In genomic region chr1:31373897-31374486, GRCh38 we compare ENCODE assay signal across 9 cellular contexts. TPM values are rescaled to one million over a fixed set of nuclear protein-coding genes. Genes with fewer than 3 reads are reported as not detected.
DNase-seq lines count a peak whose midpoint lies in the region; ATAC-seq and TF ChIP-seq lines count a peak whose summit lies in the region.
"Had no signal": no experiment of that assay in that cellular context is flagged by ENCODE, and none has a peak within 500 bp of the region (broad histone marks: within the 10 kb centered on the region; RNA-seq: fewer than 3 reads in every experiment).

No MANE protein-coding gene starts in this region.

- no peak for ATAC-seq in heart left ventricle
- ATAC-seq in Right ventricle myocardium superior (ENCODE audit: poor library complexity), result no peak
- no peak for ATAC-seq in upper lobe of left lung (ENCODE audit: low FRiP score in 2 of 2)
- no peak for ATAC-seq in GM18870 (IDR thresholded peaks at IDR 0.05; ENCODE audit: unreplicated experiment)
- ATAC-seq: HCT116 had no signal

- peaks cover 0 to 36% (median 15%) of the 10 kb centered on the region in 12 donors for H3K4me1 ChIP-seq in heart left ventricle
- peaks cover 9 to 40% of the 10 kb centered on the region in 2 donors for H3K4me1 ChIP-seq in ascending aorta
- H3K4me1 ChIP-seq in muscle layer of colon (ENCODE audit: insufficient read depth, low read length), result peaks cover 25% of the 10 kb centered on the region
- H3K4me1 ChIP-seq in upper lobe of left lung, result peaks cover 11 to 26% (median 22%) of the 10 kb centered on the region in 4 donors

- H3K4me3 ChIP-seq in heart left ventricle (peak overlapping the region in 9 of 12 donors; percentile 57 to 85 (median 67)), ascending aorta (peak overlapping the region; percentile 52 to 72), muscle layer of colon (ENCODE audit: low read depth in 1 of 2, low read length in 2 of 2) (peak overlapping the region; percentile 10 to 75), upper lobe of left lung (peak overlapping the region in 3 of 4 donors; percentile 29 to 46 (median 44))

- TF ChIP-seq CTCF in heart left ventricle (IDR thresholded peaks at IDR 0.05) (no peak), ascending aorta (IDR thresholded peaks at IDR 0.05) (no peak), upper lobe of left lung (IDR thresholded peaks at IDR 0.05) (no peak)

- 25 to 32% (median 29%) methylated on average over 11 of the region's 11 CpGs for WGBS in heart left ventricle, 4 donors
- 36 to 39% methylated on average over 10 to 11 of the region's 11 CpGs for WGBS in upper lobe of left lung, 2 donors

- TF ChIP-seq EP300 in upper lobe of left lung (IDR thresholded peaks at IDR 0.05), result no peak

- H3K9ac ChIP-seq in muscle layer of colon (ENCODE audit: low read length), result no peak overlapping the region

- H3K27ac ChIP-seq in heart left ventricle, result peak overlapping the region; percentile 87 to 99 (median 95)
- peak overlapping the region; percentile 90 to 95 for H3K27ac ChIP-seq in ascending aorta
- peak overlapping the region; percentile 27 for H3K27ac ChIP-seq in muscle layer of colon (ENCODE audit: low read depth, low read length)
- peak overlapping the region in 3 of 4 donors; percentile 45 to 71 (median 71) for H3K27ac ChIP-seq in upper lobe of left lung

- TF ChIP-seq POLR2A in heart left ventricle (IDR thresholded peaks at IDR 0.05) (no peak), upper lobe of left lung (IDR thresholded peaks at IDR 0.05) (no peak)

- H3K36me3 ChIP-seq in heart left ventricle, result peaks cover 0 to 3% (median 0%) of the 10 kb centered on the region in 9 donors
- H3K36me3 ChIP-seq in ascending aorta, result no peaks in the 10 kb centered on the region
- H3K36me3 ChIP-seq in muscle layer of colon (ENCODE audit: insufficient read depth, low read length), result no peaks in the 10 kb centered on the region
- no peaks in the 10 kb centered on the region for H3K36me3 ChIP-seq in upper lobe of left lung

- H3K27me3 ChIP-seq in heart left ventricle (no peaks in the 10 kb centered on the region), ascending aorta (no peaks in the 10 kb centered on the region), muscle layer of colon (ENCODE audit: control insufficient read depth in 1 of 2, insufficient read depth in 2 of 2, low read length in 2 of 2) (no peaks in the 10 kb centered on the region), upper lobe of left lung (no peaks in the 10 kb centered on the region)

- DNase-seq in heart left ventricle (no peak), Right ventricle myocardium superior (no peak), ascending aorta (ENCODE audit: low spot score in 2 of 2) (peak in 1 of 2 donors; percentile 41), upper lobe of left lung (no peak), SIG-M5 (lab: John Stamatoyannopoulos, UW) (no peak), NCI-H2029 (lab: John Stamatoyannopoulos, UW) (no peak)

- H3K9me3 ChIP-seq in heart left ventricle (no peaks in the 10 kb centered on the region), ascending aorta (no peaks in the 10 kb centered on the region), muscle layer of colon (ENCODE audit: low read length) (no peaks in the 10 kb centered on the region), upper lobe of left lung (no peaks in the 10 kb centered on the region)

- intact Hi-C loops in heart left ventricle (cut with DNase I), result loop anchor here in 1 of 10 donors (1.0 kb wide), 1 partner anchor 7 kb away; no protein-coding TSS in a partner anchor
- intact Hi-C loops in Right ventricle myocardium superior (cut with DNase I), result no loop called here
- intact Hi-C loops in ascending aorta (cut with DNase I), result loop anchor here (2.0 kb wide), 1 partner anchor 77 kb away; the partner anchor contains the start of genes SNRNP40 and ZCCHC17

RNA-seq across cellular contexts. Expression of gene FABP3, which starts 1.1 kb away (rescaled TPM):
- total RNA-seq in heart left ventricle, result 1,000 to 10,000 TPM; 2,591 to 6,997 (median 5,230) TPM
- over 10,000 TPM in 1 of 2 donors, 1,000 to 10,000 TPM in 1; 4,008 to 10,560 TPM for polyA plus RNA-seq in heart left ventricle
- total RNA-seq in Right ventricle myocardium superior, result 4,881 TPM
- 24.2 TPM for total RNA-seq in ascending aorta
- 10 to 100 TPM in 5 of 6 donors, 1 to 10 TPM in 1; 4.2 to 98.9 (median 27.2) TPM for total RNA-seq in upper lobe of left lung

RNA-seq across cellular contexts. Expression of gene SERINC2, which starts 39.0 kb away (rescaled TPM):
- total RNA-seq in heart left ventricle (1 to 10 TPM in 8 of 9 donors, under 1 TPM in 1; 0.94 to 8.5 (median 2.2) TPM), Right ventricle myocardium superior (1.5 TPM), ascending aorta (10.7 TPM), upper lobe of left lung (10 to 100 TPM; 32.3 to 45.9 (median 42.1) TPM)
- polyA plus RNA-seq in heart left ventricle, result 1 to 10 TPM; 2.7 to 5.4 TPM

Comparison
In these comparisons a context has a peak if more than half of its experiments do, and no peak if none do; other contexts are left out.
1. H3K27ac ChIP-seq: peak in every context shown above with its lines; median percentile 95 in heart left ventricle; 92 in ascending aorta; 71 in upper lobe of left lung; 27 in muscle layer of colon.
2. RNA of gene FABP3, which starts 1.1 kb away (total RNA-seq): 2,591 to 6,997 TPM in heart left ventricle and 4,881 TPM in Right ventricle myocardium superior (single experiment); 4.2 to 98.9 TPM in upper lobe of left lung and 24.2 TPM in ascending aorta (single experiment); every median in the first group is over 10 times any median in the second.
3. Peak in every context shown above with its lines, with median percentiles within 50 percentile points of each other: H3K4me3 ChIP-seq.